1 cellular context compared by ENCODE assay signal in genomic region chr4:11698033-11698432, GRCh38.
TF ChIP-seq lines count a peak whose summit lies in the region.

No MANE protein-coding gene starts in this region.

TF ChIP-seq in HCT116, 20 proteins besides CTCF, POLR2A, EP300 and RAD21 (continued from another document):
- no peak for TF ChIP-seq ZNF274 (IDR thresholded peaks at IDR 0.05; ENCODE audit: low read depth, low read length)
- TF ChIP-seq ELF1 (IDR thresholded peaks at IDR 0.05; ENCODE audit: borderline replicate concordance, low read depth): no peak
- no peak for TF ChIP-seq EGR1 (IDR thresholded peaks at IDR 0.05; ENCODE audit: low read depth)
- no peak for TF ChIP-seq POLR2AphosphoS5 (IDR thresholded peaks at IDR 0.05; ENCODE audit: low read depth, low read length)
- TF ChIP-seq ZBTB33 (IDR thresholded peaks at IDR 0.05; ENCODE audit: extremely low read depth, insufficient replicate concordance, low read length): no peak
- no peak for TF ChIP-seq REST (IDR thresholded peaks at IDR 0.05; ENCODE audit: low read depth)
- no peak for TF ChIP-seq EZH2phosphoT487 (IDR thresholded peaks at IDR 0.05; ENCODE audit: borderline replicate concordance)
TF ChIP-seq in HCT116: peak in this region for 0.
